In the genomic region with DNA sequence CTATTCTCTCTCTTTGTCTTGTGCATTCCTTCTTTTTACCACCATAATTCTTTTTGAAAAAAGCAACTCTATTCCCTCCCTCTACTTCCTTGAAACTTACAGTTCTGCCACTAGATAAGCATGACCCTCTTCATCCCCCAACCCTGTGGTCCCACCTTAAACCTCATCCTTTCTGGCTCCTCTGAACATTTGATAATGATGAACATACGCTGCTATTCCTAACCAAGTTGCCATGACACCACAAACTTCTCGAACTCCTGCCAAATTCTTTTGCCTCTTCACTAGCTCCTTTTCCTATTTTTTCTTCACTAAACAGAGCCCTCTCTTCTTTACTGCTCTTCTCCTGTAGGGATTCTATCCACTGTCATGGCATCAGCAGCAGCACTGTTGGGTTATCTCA, we compare ENCODE assay signal across 24 cellular contexts. TPM values are rescaled to one million over a fixed set of nuclear protein-coding genes. Genes with fewer than 3 reads are reported as not detected.
DNase-seq lines count a peak whose midpoint lies in the region; ATAC-seq lines count a peak whose summit lies in the region.
"Had no signal": no experiment of that assay in that cellular context is flagged by ENCODE, and none has a peak within 500 bp of the region (broad histone marks: within the 10 kb centered on the region; RNA-seq: fewer than 3 reads in every experiment).

No MANE protein-coding gene starts in this region.

- peak; percentile 42 for ATAC-seq in activated naive CD8-positive, alpha-beta T cell treated with anti-CD3 and anti-CD28 coated beads, Interleukin-2, amount 10 ng/mL, durations not matched to agents 7 days and 5 days (ENCODE audit: low read depth)
- no peak for ATAC-seq in activated naive CD8-positive, alpha-beta T cell treated with anti-CD3 and anti-CD28 coated beads, Interleukin-2, amount 50 U/mL, for 24 hours
- no peak for ATAC-seq in GM21619 (IDR thresholded peaks at IDR 0.05; ENCODE audit: unreplicated experiment)
- ATAC-seq: GM12878, HepG2, Panc1 had no signal

- no peak overlapping the region for H3K4me3 Mint-ChIP-seq in activated naive CD8-positive, alpha-beta T cell treated with anti-CD3 and anti-CD28 coated beads, Interleukin-2, amount 10 ng/mL, durations not matched to agents 7 days and 5 days
- H3K4me3 Mint-ChIP-seq in activated naive CD8-positive, alpha-beta T cell treated with anti-CD3 and anti-CD28 coated beads, Interleukin-2, amount 50 U/mL, for 24 hours: no peak overlapping the region
- H3K4me3 Mint-ChIP-seq in CD8-positive, alpha-beta memory T cell: no peak overlapping the region
- H3K4me3 Mint-ChIP-seq: CD14-positive monocyte, HFFc6 had no signal

- POLR2A ChIA-PET in activated naive CD8-positive, alpha-beta T cell treated with anti-CD3 and anti-CD28 coated beads, Interleukin-2, amount 10 ng/mL, durations not matched to agents 7 days and 5 days (lab: Charles Lee): interaction anchor here (1.0 kb wide), 1 partner anchor 9 kb away, joined by 3 read pairs; no protein-coding TSS in a partner anchor
- POLR2A ChIA-PET in CD8-positive, alpha-beta memory T cell (lab: Charles Lee): no interaction called here

- no peak overlapping the region for H3K27ac ChIP-seq in CD8-positive, alpha-beta memory T cell (ENCODE audit: low read depth, low read length)

- H3K27ac Mint-ChIP-seq in activated naive CD8-positive, alpha-beta T cell treated with anti-CD3 and anti-CD28 coated beads, Interleukin-2, amount 10 ng/mL, durations not matched to agents 7 days and 5 days: no peak overlapping the region
- H3K27ac Mint-ChIP-seq in activated naive CD8-positive, alpha-beta T cell treated with anti-CD3 and anti-CD28 coated beads, Interleukin-2, amount 50 U/mL, for 24 hours: no peak overlapping the region
- no peak overlapping the region for H3K27ac Mint-ChIP-seq in CD8-positive, alpha-beta memory T cell
- H3K27ac Mint-ChIP-seq: CD14-positive monocyte, HFFc6 had no signal

- peaks cover 3% of the 10 kb centered on the region for H3K4me1 Mint-ChIP-seq in activated naive CD8-positive, alpha-beta T cell treated with anti-CD3 and anti-CD28 coated beads, Interleukin-2, amount 10 ng/mL, durations not matched to agents 7 days and 5 days
- peaks cover 6% of the 10 kb centered on the region for H3K4me1 Mint-ChIP-seq in activated naive CD8-positive, alpha-beta T cell treated with anti-CD3 and anti-CD28 coated beads, Interleukin-2, amount 50 U/mL, for 24 hours
- no peaks in the 10 kb centered on the region for H3K4me1 Mint-ChIP-seq in CD8-positive, alpha-beta memory T cell
- H3K4me1 Mint-ChIP-seq: CD14-positive monocyte had no signal

- H3K36me3 ChIP-seq in CD8-positive, alpha-beta memory T cell (ENCODE audit: insufficient read depth, low read length): no peaks in the 10 kb centered on the region
- H3K36me3 ChIP-seq: HAP-1 had no signal

- no peak overlapping the region for H3K4me3 ChIP-seq in Jurkat, Clone E6-1 (ENCODE audit: low read length)
- no peak overlapping the region for H3K4me3 ChIP-seq in CD8-positive, alpha-beta memory T cell (ENCODE audit: low read length)
- H3K4me3 ChIP-seq: GM12878, HAP-1 had no signal

- H3K27me3 Mint-ChIP-seq in activated naive CD8-positive, alpha-beta T cell treated with anti-CD3 and anti-CD28 coated beads, Interleukin-2, amount 10 ng/mL, durations not matched to agents 7 days and 5 days: peaks cover 5% of the 10 kb centered on the region
- peaks cover 4% of the 10 kb centered on the region for H3K27me3 Mint-ChIP-seq in activated naive CD8-positive, alpha-beta T cell treated with anti-CD3 and anti-CD28 coated beads, Interleukin-2, amount 50 U/mL, for 24 hours
- H3K27me3 Mint-ChIP-seq in CD8-positive, alpha-beta memory T cell: no peaks in the 10 kb centered on the region

- H3K4me1 ChIP-seq in CD8-positive, alpha-beta memory T cell (ENCODE audit: insufficient read depth, low read length): no peaks in the 10 kb centered on the region
- H3K4me1 ChIP-seq: HAP-1 had no signal

- no peaks in the 10 kb centered on the region for H3K9me3 Mint-ChIP-seq in activated naive CD8-positive, alpha-beta T cell treated with anti-CD3 and anti-CD28 coated beads, Interleukin-2, amount 10 ng/mL, durations not matched to agents 7 days and 5 days
- no peaks in the 10 kb centered on the region for H3K9me3 Mint-ChIP-seq in activated naive CD8-positive, alpha-beta T cell treated with anti-CD3 and anti-CD28 coated beads, Interleukin-2, amount 50 U/mL, for 24 hours
- no peaks in the 10 kb centered on the region for H3K9me3 Mint-ChIP-seq in CD8-positive, alpha-beta memory T cell
- H3K9me3 Mint-ChIP-seq: CD14-positive monocyte, HFFc6 had no signal

- no peak for DNase-seq in activated naive CD8-positive, alpha-beta T cell treated with anti-CD3 and anti-CD28 coated beads, Interleukin-2, amount 10 ng/mL, durations not matched to agents 7 days and 5 days
- DNase-seq in activated naive CD8-positive, alpha-beta T cell treated with anti-CD3 and anti-CD28 coated beads, Interleukin-2, amount 50 U/mL, for 24 hours: no peak
- DNase-seq in Jurkat, Clone E6-1 (ENCODE audit: low read depth, low spot score): peak; percentile 50
- DNase-seq in fibroblast of peridontal ligament (ENCODE audit: extremely low read depth) (peak; percentile 65), NCI-H82 (lab: John Stamatoyannopoulos, UW) (no peak), NCI-H2171 (lab: John Stamatoyannopoulos, UW) (no peak)
- no peak for DNase-seq in CD8-positive, alpha-beta memory T cell
- DNase-seq: Calu3, DMS153, GOT3, HFFc6, NCI-H1105, NCI-H1436 treated with DMSO at 0.1 percent for 48 hours, NCI-H1930, NCI-H2107, NCI-H446, NCI-H524 treated with DMSO at 0.1 percent for 48 hours, SHP77 treated with DMSO at 0.1 percent for 48 hours had no signal

- no peaks in the 10 kb centered on the region for H3K27me3 ChIP-seq in CD8-positive, alpha-beta memory T cell (ENCODE audit: insufficient read depth, low read length, poor library complexity, severe bottlenecking)

- CTCF ChIA-PET in CD8-positive, alpha-beta memory T cell (lab: Charles Lee): interaction anchor here (1.1 kb wide), 1 partner anchor 12 kb away, joined by 3 read pairs; no protein-coding TSS in a partner anchor

- peaks cover 22% of the 10 kb centered on the region for H3K36me3 Mint-ChIP-seq in activated naive CD8-positive, alpha-beta T cell treated with anti-CD3 and anti-CD28 coated beads, Interleukin-2, amount 10 ng/mL, durations not matched to agents 7 days and 5 days
- no peaks in the 10 kb centered on the region for H3K36me3 Mint-ChIP-seq in activated naive CD8-positive, alpha-beta T cell treated with anti-CD3 and anti-CD28 coated beads, Interleukin-2, amount 50 U/mL, for 24 hours (ENCODE audit: low read depth)
- no peaks in the 10 kb centered on the region for H3K36me3 Mint-ChIP-seq in CD8-positive, alpha-beta memory T cell
- H3K36me3 Mint-ChIP-seq: CD14-positive monocyte had no signal

- no peaks in the 10 kb centered on the region for H3K9me3 ChIP-seq in CD8-positive, alpha-beta memory T cell (ENCODE audit: low read length)
- H3K9me3 ChIP-seq: HAP-1 had no signal

RNA-seq across cellular contexts. Expression of a gene that starts 57.1 kb away (rescaled TPM):
- 10 to 100 TPM; 23.1 to 26.0 TPM for total RNA-seq in activated naive CD8-positive, alpha-beta T cell treated with anti-CD3 and anti-CD28 coated beads, Interleukin-2, amount 10 ng/mL, durations not matched to agents 7 days and 5 days
- 72.4 TPM for polyA plus RNA-seq in Jurkat, Clone E6-1 (2012; ENCODE audit: insufficient read depth, insufficient read length)
- 10 to 100 TPM; 25.9 to 27.0 TPM for total RNA-seq in CD8-positive, alpha-beta memory T cell
- polyA plus RNA-seq in CD8-positive, alpha-beta memory T cell: 39.7 TPM

Comparison
In these comparisons a context has a peak if more than half of its experiments do, and no peak if none do; other contexts are left out.
1. DNase-seq: peak in Jurkat, Clone E6-1 (single experiment) and fibroblast of peridontal ligament (single experiment); none in activated naive CD8-positive, alpha-beta T cell treated with anti-CD3 and anti-CD28 coated beads, Interleukin-2, amount 10 ng/mL, durations not matched to agents 7 days and 5 days (single experiment), activated naive CD8-positive, alpha-beta T cell treated with anti-CD3 and anti-CD28 coated beads, Interleukin-2, amount 50 U/mL, for 24 hours (single experiment), NCI-H82 (single experiment), CD8-positive, alpha-beta memory T cell (0 of 5) and NCI-H2171 (single experiment).